8 cellular contexts compared by ENCODE assay signal in genomic region chr22:39502109-39502788, GRCh38. TPM values are rescaled to one million over a fixed set of nuclear protein-coding genes. Genes with fewer than 3 reads are reported as not detected.
DNase-seq lines count a peak whose midpoint lies in the region; ATAC-seq and TF ChIP-seq lines count a peak whose summit lies in the region.

MIEF1 (plus strand) TSS chr22:39502290; CDS start chr22:39511295, 9,005 bp downstream.

- peak; percentile 76 for TF ChIP-seq POLR2A in GM19193 (IDR thresholded peaks at IDR 0.05; ENCODE audit: extremely low read depth, insufficient read depth, insufficient read length)

- ATAC-seq in HG03432 (IDR thresholded peaks at IDR 0.05; ENCODE audit: unreplicated experiment) = peak; percentile 86

- peaks cover 40% of the 10 kb centered on the region for H3K36me3 Mint-ChIP-seq in activated CD4-positive, alpha-beta T cell treated with anti-CD3 and anti-CD28 coated beads, Interleukin-2, amount 10 ng/mL, durations not matched to agents 24 days and 14 days (ENCODE audit: low read depth)

- DNase-seq in Ammon's horn (ENCODE audit: low spot score) (peak; percentile 99), NCI-H526 (lab: John Stamatoyannopoulos, UW) (peak; percentile 88 to 95), cortex of kidney (lab: John Stamatoyannopoulos, UW) (peak; percentile 34), left kidney (ENCODE audit: low read depth, low spot score) (peak; percentile 99)
- peak; percentile 97 for DNase-seq in activated CD4-positive, alpha-beta T cell treated with anti-CD3 and anti-CD28 coated beads, Interleukin-2, amount 10 ng/mL, durations not matched to agents 24 days and 14 days
- peak; percentile 94 to 96 for DNase-seq in stimulated activated CD4-positive, alpha-beta T cell treated with anti-CD3 and anti-CD28 coated beads, Interleukin-2, amount 100 ng/mL, for 24 hours

- H3K4me3 Mint-ChIP-seq in activated CD4-positive, alpha-beta T cell treated with anti-CD3 and anti-CD28 coated beads, Interleukin-2, amount 10 ng/mL, durations not matched to agents 24 days and 14 days = peak within 1 kb of the TSS; percentile 100

- no peaks in the 10 kb centered on the region for H3K9me3 Mint-ChIP-seq in activated CD4-positive, alpha-beta T cell treated with anti-CD3 and anti-CD28 coated beads, Interleukin-2, amount 10 ng/mL, durations not matched to agents 24 days and 14 days

- intact Hi-C loops in activated CD4-positive, alpha-beta T cell treated with anti-CD3 and anti-CD28 coated beads, Interleukin-2, amount 10 ng/mL, durations not matched to agents 24 days and 14 days (cut with micrococcal nuclease) = loop anchor here (1.0 to 5.0 kb wide), 3 partner anchors 18 to 185 kb away; partner anchors contain the start of genes ATF4, RPL3 and RPS19BP1

- peak within 1 kb of the TSS; percentile 98 for H3K27ac Mint-ChIP-seq in activated CD4-positive, alpha-beta T cell treated with anti-CD3 and anti-CD28 coated beads, Interleukin-2, amount 10 ng/mL, durations not matched to agents 24 days and 14 days

- peaks cover 3% of the 10 kb centered on the region for H3K27me3 Mint-ChIP-seq in activated CD4-positive, alpha-beta T cell treated with anti-CD3 and anti-CD28 coated beads, Interleukin-2, amount 10 ng/mL, durations not matched to agents 24 days and 14 days

- H3K4me1 Mint-ChIP-seq in activated CD4-positive, alpha-beta T cell treated with anti-CD3 and anti-CD28 coated beads, Interleukin-2, amount 10 ng/mL, durations not matched to agents 24 days and 14 days = peaks cover 25% of the 10 kb centered on the region

RNA-seq across cellular contexts. Expression of gene MIEF1, which starts in this region (rescaled TPM):
- total RNA-seq in activated CD4-positive, alpha-beta T cell treated with anti-CD3 and anti-CD28 coated beads, Interleukin-2, amount 10 ng/mL, durations not matched to agents 24 days and 14 days = 53.7 and 54.8 TPM in 2 replicates

Comparison
In these comparisons a context has a peak if more than half of its experiments do, and no peak if none do; other contexts are left out.
1. Peak in every context shown above with its lines: DNase-seq and ATAC-seq.
2. DNase-seq: peak in every context shown above with its lines; median percentile 99 in Ammon's horn; 99 in left kidney; 97 in activated CD4-positive, alpha-beta T cell treated with anti-CD3 and anti-CD28 coated beads, Interleukin-2, amount 10 ng/mL, durations not matched to agents 24 days and 14 days; 95 in stimulated activated CD4-positive, alpha-beta T cell treated with anti-CD3 and anti-CD28 coated beads, Interleukin-2, amount 100 ng/mL, for 24 hours; 92 in NCI-H526; 34 in cortex of kidney.